In the genomic region with DNA sequence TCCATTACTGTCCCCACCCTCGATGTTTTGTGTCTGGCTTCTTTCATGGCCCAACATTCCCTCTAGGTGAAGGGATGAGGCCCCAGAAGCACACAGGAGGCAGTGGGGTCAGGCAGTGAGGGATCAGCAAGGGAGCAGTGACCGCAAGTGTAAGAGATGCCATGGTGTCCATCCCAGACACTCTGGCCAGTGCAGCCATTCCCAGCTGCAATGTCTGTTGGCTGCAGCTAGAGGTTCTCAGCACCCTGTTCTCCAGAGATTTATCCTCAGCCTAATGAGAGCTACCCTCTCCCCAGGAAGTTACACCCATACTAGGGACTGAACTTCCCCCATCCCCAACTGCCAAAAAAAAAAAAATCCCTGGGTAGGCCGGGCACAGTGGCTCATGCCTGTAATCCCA, we compare ENCODE assay signal across 9 cellular contexts. TPM values are rescaled to one million over a fixed set of nuclear protein-coding genes. Genes with fewer than 3 reads are reported as not detected.
DNase-seq lines count a peak whose midpoint lies in the region; ATAC-seq, FAIRE-seq and TF ChIP-seq lines count a peak whose summit lies in the region.
"Had no signal": no experiment of that assay in that cellular context is flagged by ENCODE, and none has a peak within 500 bp of the region (broad histone marks: within the 10 kb centered on the region; RNA-seq: fewer than 3 reads in every experiment).

No MANE protein-coding gene starts in this region.

- intact Hi-C loops in kidney (cut with DNase I), result no loop called here

- no peak overlapping the region for H3K9ac ChIP-seq in kidney (ENCODE audit: low read length in 2 of 2)

- H3K36me3 ChIP-seq in WERI-Rb-1 (no peaks in the 10 kb centered on the region), kidney (ENCODE audit: control insufficient read depth in 1 of 2, insufficient read depth in 2 of 2, low read length in 2 of 2) (no peaks in the 10 kb centered on the region)

- H3K27ac ChIP-seq in WERI-Rb-1 (no peak overlapping the region), kidney (ENCODE audit: low read depth in 2 of 2, low read length in 2 of 2) (no peak overlapping the region)

- H3K4me1 ChIP-seq in kidney (ENCODE audit: control insufficient read depth in 1 of 2, insufficient read depth in 1 of 2, low read depth in 1 of 2, low read length in 2 of 2), result peaks cover 0 to 5% of the 10 kb centered on the region in 2 donors

- ATAC-seq in HG02981 (IDR thresholded peaks at IDR 0.05; ENCODE audit: unreplicated experiment) (no peak), GM18517 (IDR thresholded peaks at IDR 0.05; ENCODE audit: unreplicated experiment) (no peak)

- H3K9me3 ChIP-seq in WERI-Rb-1 (ENCODE audit: severe bottlenecking) (no peaks in the 10 kb centered on the region), kidney (ENCODE audit: control insufficient read depth in 1 of 2, low read length in 2 of 2) (no peaks in the 10 kb centered on the region)

- FAIRE-seq in kidney (lab: Jason Lieb, UNC), result no peak

- no peak for DNase-seq in AG09309 (ENCODE audit: low read depth)
- DNase-seq in HCEC 1CT, result peak; percentile 20
- DNase-seq in WERI-Rb-1, result peak; percentile 23
- no peak for DNase-seq in kidney
- no peak for DNase-seq in activated naive CD4-positive, alpha-beta T cell (lab: John Stamatoyannopoulos, UW)
- no peak for DNase-seq in stimulated activated naive CD4-positive, alpha-beta T cell treated with Interleukin-2 at 50 U/mL for 16 hours (lab: John Stamatoyannopoulos, UW)
- DNase-seq: activated CD4-positive, alpha-beta T cell treated with anti-CD3 and anti-CD28 coated beads, Interleukin-2, amount 10 ng/mL, durations not matched to agents 7 days and 5 days had no signal

- H3K4me3 ChIP-seq in AG09309 (ENCODE audit: control insufficient read depth, low read depth, low read length), result no peak overlapping the region
- H3K4me3 ChIP-seq in WERI-Rb-1 (ENCODE audit: low read depth, low read length), result no peak overlapping the region
- H3K4me3 ChIP-seq in kidney (ENCODE audit: low read length in 2 of 2), result no peak overlapping the region

- TF ChIP-seq CTCF in AG09309 (IDR thresholded peaks at IDR 0.05; ENCODE audit: control insufficient read depth, insufficient read depth, low read depth, low read length, missing control alignments), result peak; percentile 54
- TF ChIP-seq CTCF in WERI-Rb-1 (IDR thresholded peaks at IDR 0.05; ENCODE audit: low read depth, low read length), result peak; percentile 76
- TF ChIP-seq CTCF in kidney (IDR thresholded peaks at IDR 0.05; ENCODE audit: borderline replicate concordance, extremely low read depth, insufficient read depth), result peak; percentile 22

- no peaks in the 10 kb centered on the region for H3K27me3 ChIP-seq in WERI-Rb-1 (ENCODE audit: insufficient read depth, low read depth, severe bottlenecking)

RNA-seq across cellular contexts. Expression of gene TRANK1, which starts 40.2 kb away (rescaled TPM):
- total RNA-seq in kidney, result 21.4 TPM
- polyA plus RNA-seq in kidney (ENCODE audit: insufficient read depth, low read depth, low replicate concordance), result 1.2 TPM

Comparison
In these comparisons a context has a peak if more than half of its experiments do, and no peak if none do; other contexts are left out.
1. DNase-seq: peak in HCEC 1CT (single experiment) and WERI-Rb-1 (single experiment); none in AG09309 (single experiment), kidney (single experiment), activated naive CD4-positive, alpha-beta T cell (0 of 4) and stimulated activated naive CD4-positive, alpha-beta T cell treated with Interleukin-2 at 50 U/mL for 16 hours (single experiment).
2. CTCF ChIP-seq: peak in every context shown above with its lines; median percentile 76 in WERI-Rb-1; 54 in AG09309; 22 in kidney.